ENCODE assay signal across 8 cellular contexts in genomic region chr12:102883204-102883799, GRCh38. TPM values are rescaled to one million over a fixed set of nuclear protein-coding genes. Genes with fewer than 3 reads are reported as not detected.
DNase-seq lines count a peak whose midpoint lies in the region; ATAC-seq lines count a peak whose summit lies in the region.

No MANE protein-coding gene starts in this region.

- DNase-seq in CD1c-positive myeloid dendritic cell (ENCODE audit: extremely low spot score), result peak; percentile 11
- DNase-seq in NCI-H2029 treated with DMSO at 0.1 percent for 48 hours (lab: John Stamatoyannopoulos, UW), result peak; percentile 47
- peak in 3 of 4 experiments; percentile 1 to 11 (median 4) for DNase-seq in activated CD4-positive, CD25-positive, alpha-beta regulatory T cell (lab: John Stamatoyannopoulos, UW)
- peak; percentile 19 for DNase-seq in dermis blood vessel endothelial cell
- DNase-seq in lung microvascular endothelial cell (ENCODE audit: low read depth in 2 of 2), result peak; percentile 35 to 37
- DNase-seq in superior temporal gyrus (ENCODE audit: extremely low spot score), result peak; percentile 80

- ATAC-seq in GM19455 (IDR thresholded peaks at IDR 0.05; ENCODE audit: unreplicated experiment) (peak; percentile 61), HG03521 (IDR thresholded peaks at IDR 0.05; ENCODE audit: unreplicated experiment) (no peak)

RNA-seq across cellular contexts. Expression of gene PAH, which starts 33.7 kb away (rescaled TPM):
- total RNA-seq in dermis blood vessel endothelial cell, result not detected in 2 replicates
- not detected in 2 replicates for total RNA-seq in lung microvascular endothelial cell

Comparison
In these comparisons a context has a peak if more than half of its experiments do, and no peak if none do; other contexts are left out.
1. DNase-seq: peak in every context shown above with its lines; median percentile 80 in superior temporal gyrus; 47 in NCI-H2029 treated with DMSO at 0.1 percent for 48 hours; 36 in lung microvascular endothelial cell; 19 in dermis blood vessel endothelial cell; 11 in CD1c-positive myeloid dendritic cell; 4 in activated CD4-positive, CD25-positive, alpha-beta regulatory T cell.